ENCODE assay signal across 20 cellular contexts in the genomic region with DNA sequence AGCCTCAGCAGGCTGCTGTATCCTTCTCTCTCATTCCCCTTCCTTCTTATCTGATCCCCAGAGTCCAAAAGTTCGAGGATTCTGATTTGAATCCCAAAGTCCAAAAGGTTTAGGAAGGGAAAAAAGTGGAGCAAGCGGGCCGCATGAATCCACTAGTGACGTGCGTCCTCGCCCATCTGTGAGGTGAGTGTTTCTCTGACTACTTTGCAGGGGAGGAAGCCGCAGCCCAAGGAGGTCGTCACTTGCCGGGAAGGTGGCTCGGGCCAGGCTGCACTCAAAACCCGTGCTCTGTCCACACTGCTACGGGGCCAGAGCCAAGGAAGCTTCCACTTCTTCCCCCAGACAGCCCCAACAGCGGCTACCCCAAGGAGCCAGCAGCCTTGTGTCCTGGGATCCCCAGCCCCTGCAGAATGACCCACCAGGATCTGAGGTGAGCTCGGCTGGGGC. TPM values are rescaled to one million over a fixed set of nuclear protein-coding genes. Genes with fewer than 3 reads are reported as not detected.
"Had no signal": no experiment of that assay in that cellular context is flagged by ENCODE, and none has a peak within 500 bp of the region (broad histone marks: within the 10 kb centered on the region; RNA-seq: fewer than 3 reads in every experiment).

No MANE protein-coding gene starts in this region.

- H3K4me1 ChIP-seq: ascending aorta, lower lobe of right lung had no signal

- H3K27me3 ChIP-seq: ascending aorta, cardiac muscle cell, ovary, tibial nerve had no signal

- H3K36me3 ChIP-seq: ascending aorta, cardiac muscle cell, esophagus squamous epithelium, lower lobe of right lung, ovary, tibial nerve had no signal

- H3K9me3 ChIP-seq: ascending aorta, esophagus squamous epithelium, lower lobe of right lung, ovary, tibial nerve had no signal

- H3K27ac ChIP-seq: ascending aorta, cardiac muscle cell, esophagus squamous epithelium, lower lobe of right lung, ovary had no signal

- ATAC-seq: activated CD4-positive, CD25-positive, alpha-beta regulatory T cell treated with anti-CD3 and anti-CD28 coated beads, Interleukin-2, amount 50 U/mL, for 24 hours; stimulated activated memory B cell treated with anti-CD40 and anti-IgM and Interleukin-4, amounts not matched to agents 10 μg/mL and 1 μg/mL and 100 μg/mL, for 72 hours had no signal

- H3K9me3 Mint-ChIP-seq: neural crest cell; stimulated activated memory B cell treated with anti-CD40 and anti-IgM and Interleukin-4, amounts not matched to agents 10 μg/mL and 1 μg/mL and 100 μg/mL, for 72 hours had no signal

- H3K4me3 Mint-ChIP-seq: neural crest cell; stimulated activated memory B cell treated with anti-CD40 and anti-IgM and Interleukin-4, amounts not matched to agents 10 μg/mL and 1 μg/mL and 100 μg/mL, for 72 hours had no signal

- H3K4me3 ChIP-seq: ascending aorta, cardiac muscle cell, esophagus squamous epithelium, lower lobe of right lung, ovary, tibial nerve had no signal

- FAIRE-seq: colon, endothelial cell of umbilical vein had no signal

- H3K27ac Mint-ChIP-seq: stimulated activated memory B cell treated with anti-CD40 and anti-IgM and Interleukin-4, amounts not matched to agents 10 μg/mL and 1 μg/mL and 100 μg/mL, for 72 hours had no signal

- DNase-seq: activated naive CD4-positive, alpha-beta T cell; activated T-cell treated with anti-CD3 and anti-CD28 coated beads for 4 hours; esophagus squamous epithelium; hippocampal formation; kidney glomerular epithelial cell; lower lobe of right lung; midbrain; ovary had no signal

- H3K4me1 Mint-ChIP-seq: stimulated activated memory B cell treated with anti-CD40 and anti-IgM and Interleukin-4, amounts not matched to agents 10 μg/mL and 1 μg/mL and 100 μg/mL, for 72 hours had no signal

- H3K36me3 Mint-ChIP-seq: stimulated activated memory B cell treated with anti-CD40 and anti-IgM and Interleukin-4, amounts not matched to agents 10 μg/mL and 1 μg/mL and 100 μg/mL, for 72 hours had no signal

RNA-seq across cellular contexts. Expression of a gene that starts 16.3 kb away (rescaled TPM):
- total RNA-seq: activated CD8-positive, alpha-beta memory T cell treated with anti-CD3 and anti-CD28 coated beads for 36 hours; ascending aorta; endothelial cell of umbilical vein; glomerular endothelial cell; myocyte; SK-MEL-5 had no signal
- polyA plus RNA-seq: endothelial cell of umbilical vein had no signal
